In genomic region chrX:132146456-132146855, GRCh38 we compare ENCODE assay signal across 1 cellular context.
TF ChIP-seq lines count a peak whose summit lies in the region.

No MANE protein-coding gene starts in this region.

TF ChIP-seq in H1, 55 proteins besides CTCF, POLR2A, EP300 and RAD21 (continued from another document):
- TF ChIP-seq SP1 (IDR thresholded peaks at IDR 0.05; ENCODE audit: low read depth, low read length) (no peak), MAX (IDR thresholded peaks at IDR 0.05) (no peak), NRF1 (IDR thresholded peaks at IDR 0.05; ENCODE audit: low read depth, low read length) (no peak), RFX5 (IDR thresholded peaks at IDR 0.05; ENCODE audit: borderline replicate concordance, low read depth, low read length) (no peak), TAF7 (optimal IDR thresholded peaks at IDR 0.05; ENCODE audit: borderline replicate concordance, low read depth, low read length) (no peak), KDM5A (IDR thresholded peaks at IDR 0.05; ENCODE audit: low read length) (no peak), FOSL1 (IDR thresholded peaks at IDR 0.05; ENCODE audit: insufficient read depth, low read depth, low read length) (no peak), BCL11A (IDR thresholded peaks at IDR 0.05; ENCODE audit: low read depth in 2 of 2, low read length in 2 of 2) (no peak), POLR2AphosphoS5 (IDR thresholded peaks at IDR 0.05; ENCODE audit: low read depth, low read length) (no peak)
- TF ChIP-seq, protein P1, sequence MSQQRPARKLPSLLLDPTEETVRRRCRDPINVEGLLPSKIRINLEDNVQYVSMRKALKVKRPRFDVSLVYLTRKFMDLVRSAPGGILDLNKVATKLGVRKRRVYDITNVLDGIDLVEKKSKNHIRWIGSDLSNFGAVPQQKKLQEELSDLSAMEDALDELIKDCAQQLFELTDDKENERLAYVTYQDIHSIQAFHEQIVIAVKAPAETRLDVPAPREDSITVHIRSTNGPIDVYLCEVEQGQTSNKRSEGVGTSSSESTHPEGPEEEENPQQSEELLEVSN (IDR thresholded peaks at IDR 0.05) = no peak
